23 cellular contexts compared by ENCODE assay signal in genomic region chr18:51997129-51997528, GRCh38.
A peak's percentile ranks its signal among the peaks of the same experiment; 100 is the strongest.
DNase-seq lines count a peak whose midpoint lies in the region; ATAC-seq and TF ChIP-seq lines count a peak whose summit lies in the region.
"Had no signal": no experiment of that assay in that cellular context is flagged by ENCODE, and none has a peak within 500 bp of the region (broad histone marks: within the 10 kb centered on the region; RNA-seq: fewer than 3 reads in every experiment).

No MANE protein-coding gene starts in this region.

- intact Hi-C loops in left lung (cut with DNase I) (no loop called here), upper lobe of right lung (cut with DNase I) (no loop called here)

- H3K4me3 Mint-ChIP-seq in endothelial cell (ENCODE audit: unreplicated experiment): no peak overlapping the region
- H3K4me3 Mint-ChIP-seq: CD14-positive monocyte; CD4-positive, alpha-beta memory T cell; CD4-positive, CD25-positive, alpha-beta regulatory T cell; CD8-positive, alpha-beta memory T cell had no signal

- H3K9me3 ChIP-seq in left lung (no peaks in the 10 kb centered on the region), upper lobe of right lung (no peaks in the 10 kb centered on the region)
- H3K9me3 ChIP-seq: A549, BE2C, BLaER1 had no signal

- H3K36me3 Mint-ChIP-seq in endothelial cell (ENCODE audit: low read depth, unreplicated experiment): no peaks in the 10 kb centered on the region
- H3K36me3 Mint-ChIP-seq: CD14-positive monocyte; CD4-positive, alpha-beta memory T cell; CD4-positive, CD25-positive, alpha-beta regulatory T cell; CD8-positive, alpha-beta memory T cell had no signal

- no peak overlapping the region for H3K27ac ChIP-seq in left lung
- no peak overlapping the region for H3K27ac ChIP-seq in upper lobe of right lung
- H3K27ac ChIP-seq: 22Rv1, A549, BLaER1 had no signal

- H3K27me3 ChIP-seq in left lung (no peaks in the 10 kb centered on the region), upper lobe of right lung (no peaks in the 10 kb centered on the region)
- H3K27me3 ChIP-seq: BE2C, BLaER1 had no signal

- no peaks in the 10 kb centered on the region for H3K36me3 ChIP-seq in left lung
- H3K36me3 ChIP-seq in upper lobe of right lung: no peaks in the 10 kb centered on the region
- H3K36me3 ChIP-seq: BE2C, BLaER1 had no signal

- H3K9me3 Mint-ChIP-seq in endothelial cell (ENCODE audit: unreplicated experiment): no peaks in the 10 kb centered on the region

- H3K27me3 Mint-ChIP-seq in endothelial cell (ENCODE audit: unreplicated experiment): no peaks in the 10 kb centered on the region
- H3K27me3 Mint-ChIP-seq: CD4-positive, alpha-beta memory T cell; CD4-positive, CD25-positive, alpha-beta regulatory T cell; CD8-positive, alpha-beta memory T cell had no signal

- DNase-seq in ACHN (peak; percentile 0), left lung (no peak), upper lobe of right lung (no peak), endothelial cell (ENCODE audit: low spot score) (no peak), NOMO-1 treated with dmso at 0.1 percent for 144 hours (lab: John Stamatoyannopoulos, UW; ENCODE audit: unreplicated experiment) (no peak)
- DNase-seq: BE2C; C1 segment of cervical spinal cord; CD4-positive, alpha-beta memory T cell; CD4-positive, CD25-positive, alpha-beta regulatory T cell; CD8-positive, alpha-beta memory T cell; COR-L47; DMS 273 treated with DMSO at 0.1 percent for 48 hours; DMS153; DMS53; DMS79; DND-41; EL; GDM1 had no signal

- ATAC-seq in left lung (peak; percentile 89), upper lobe of right lung (peak; percentile 61)
- ATAC-seq: A549, GM12878 had no signal

- H3K27ac Mint-ChIP-seq in endothelial cell (ENCODE audit: unreplicated experiment): no peak overlapping the region
- H3K27ac Mint-ChIP-seq: CD14-positive monocyte; CD4-positive, alpha-beta memory T cell; CD4-positive, CD25-positive, alpha-beta regulatory T cell; CD8-positive, alpha-beta memory T cell had no signal

- no peaks in the 10 kb centered on the region for H3K4me1 ChIP-seq in left lung
- no peaks in the 10 kb centered on the region for H3K4me1 ChIP-seq in upper lobe of right lung
- H3K4me1 ChIP-seq: A549, BE2C, BLaER1 had no signal

- H3K4me1 Mint-ChIP-seq in endothelial cell (ENCODE audit: unreplicated experiment): no peaks in the 10 kb centered on the region
- H3K4me1 Mint-ChIP-seq: CD14-positive monocyte; CD4-positive, alpha-beta memory T cell; CD4-positive, CD25-positive, alpha-beta regulatory T cell; CD8-positive, alpha-beta memory T cell had no signal

- in situ Hi-C loops in ACHN (cut with HindIII; ENCODE audit: low pct_ligation_motif_present, low pct_unique_long_range_greater_than_20kb, low sequenced_read_pairs): no loop called here

- TF ChIP-seq CTCF in left lung (IDR thresholded peaks at IDR 0.05) (no peak), upper lobe of right lung (IDR thresholded peaks at IDR 0.05) (no peak), endothelial cell (IDR thresholded peaks at IDR 0.05; ENCODE audit: unreplicated experiment) (no peak)

- H3K4me3 ChIP-seq in left lung (no peak overlapping the region), upper lobe of right lung (no peak overlapping the region)
- H3K4me3 ChIP-seq: A549, BLaER1, GM12878 had no signal
